Comparison of ENCODE assay signal across 8 cellular contexts in the genomic region with DNA sequence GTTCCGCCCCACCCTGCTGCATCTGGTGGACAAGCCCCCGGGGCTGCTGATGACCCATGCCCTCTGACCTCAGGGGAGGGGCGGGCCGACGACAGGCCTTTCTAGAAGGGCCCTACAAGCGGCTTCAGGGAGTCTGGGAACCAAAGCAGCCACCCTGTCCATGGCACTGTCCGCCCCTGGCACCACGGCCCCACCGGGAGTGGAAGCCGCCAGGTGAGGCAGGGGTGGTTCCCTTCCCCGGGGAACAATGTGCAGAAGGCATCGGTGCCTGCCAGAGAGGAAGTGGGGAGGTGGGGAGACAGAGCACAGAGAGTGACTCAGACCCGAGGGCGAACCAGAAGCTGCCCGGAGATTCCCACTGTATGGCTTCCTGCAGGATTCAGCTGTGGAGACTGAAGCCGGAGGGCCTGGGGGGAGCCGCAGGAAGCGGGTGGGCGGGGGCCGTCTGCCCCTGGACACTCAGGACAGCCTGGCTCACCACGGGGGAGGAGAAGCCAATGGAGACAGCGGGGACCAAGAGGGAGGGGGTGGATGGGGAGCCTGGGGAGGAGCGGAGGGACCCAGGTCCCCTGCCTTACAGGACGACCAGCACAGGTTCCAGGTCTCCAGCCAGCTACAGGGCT.
DNase-seq lines count a peak whose midpoint lies in the region; ATAC-seq lines count a peak whose summit lies in the region.

No MANE protein-coding gene starts in this region.

- H3K27me3 Mint-ChIP-seq in naive thymus-derived CD4-positive, alpha-beta T cell, result peaks cover 47 to 78% (median 68%) of the 10 kb centered on the region in 5 donors
- H3K27me3 Mint-ChIP-seq in stimulated activated memory B cell treated with anti-CD40 and anti-IgM and Interleukin-4, amounts not matched to agents 10 μg/mL and 1 μg/mL and 100 μg/mL, for 72 hours, result peaks cover 82% of the 10 kb centered on the region

- peaks cover 0 to 7% (median 0%) of the 10 kb centered on the region in 11 donors for H3K9me3 Mint-ChIP-seq in naive thymus-derived CD4-positive, alpha-beta T cell
- no peaks in the 10 kb centered on the region for H3K9me3 Mint-ChIP-seq in stimulated activated memory B cell treated with anti-CD40 and anti-IgM and Interleukin-4, amounts not matched to agents 10 μg/mL and 1 μg/mL and 100 μg/mL, for 72 hours

- H3K27ac Mint-ChIP-seq in naive thymus-derived CD4-positive, alpha-beta T cell, result no peak overlapping the region
- no peak overlapping the region for H3K27ac Mint-ChIP-seq in stimulated activated memory B cell treated with anti-CD40 and anti-IgM and Interleukin-4, amounts not matched to agents 10 μg/mL and 1 μg/mL and 100 μg/mL, for 72 hours

- H3K27ac ChIP-seq in naive thymus-derived CD4-positive, alpha-beta T cell (ENCODE audit: low read depth, low read length), result no peak overlapping the region

- peak overlapping the region in 6 of 10 donors; percentile 26 to 77 (median 51) for H3K4me3 Mint-ChIP-seq in naive thymus-derived CD4-positive, alpha-beta T cell
- H3K4me3 Mint-ChIP-seq in stimulated activated memory B cell treated with anti-CD40 and anti-IgM and Interleukin-4, amounts not matched to agents 10 μg/mL and 1 μg/mL and 100 μg/mL, for 72 hours, result no peak overlapping the region

- no peak for ATAC-seq in naive thymus-derived CD4-positive, alpha-beta T cell
- no peak for ATAC-seq in HG03280 (IDR thresholded peaks at IDR 0.05; ENCODE audit: unreplicated experiment)
- ATAC-seq in GM18909 (IDR thresholded peaks at IDR 0.05; ENCODE audit: poor library complexity, unreplicated experiment), result no peak
- ATAC-seq in stimulated activated memory B cell treated with anti-CD40 and anti-IgM and Interleukin-4, amounts not matched to agents 10 μg/mL and 1 μg/mL and 100 μg/mL, for 72 hours, result no peak

- H3K36me3 ChIP-seq in naive thymus-derived CD4-positive, alpha-beta T cell (ENCODE audit: control insufficient read depth in 2 of 3, insufficient read depth in 3 of 3, low read length in 3 of 3), result no peaks in the 10 kb centered on the region

- CTCF ChIA-PET in naive thymus-derived CD4-positive, alpha-beta T cell (lab: Charles Lee), result no interaction called here

- H3K4me3 ChIP-seq in naive thymus-derived CD4-positive, alpha-beta T cell (ENCODE audit: low read length), result no peak overlapping the region

- peaks cover 4 to 18% (median 14%) of the 10 kb centered on the region in 7 donors for H3K4me1 Mint-ChIP-seq in naive thymus-derived CD4-positive, alpha-beta T cell
- H3K4me1 Mint-ChIP-seq in stimulated activated memory B cell treated with anti-CD40 and anti-IgM and Interleukin-4, amounts not matched to agents 10 μg/mL and 1 μg/mL and 100 μg/mL, for 72 hours, result peaks cover 14% of the 10 kb centered on the region

- no peaks in the 10 kb centered on the region for H3K9me3 ChIP-seq in naive thymus-derived CD4-positive, alpha-beta T cell (ENCODE audit: control insufficient read depth in 2 of 3, low read length in 3 of 3)

- DNase-seq in CD1c-positive myeloid dendritic cell (ENCODE audit: extremely low spot score) (peak; percentile 20), HS-5 (ENCODE audit: low read depth) (peak; percentile 43), dermis blood vessel endothelial cell (peak; percentile 77), NOMO-1 treated with DMSO at 0.1 percent for 48 hours (lab: John Stamatoyannopoulos, UW; ENCODE audit: unreplicated experiment) (no peak)
- no peak for DNase-seq in naive thymus-derived CD4-positive, alpha-beta T cell

- H3K36me3 Mint-ChIP-seq in naive thymus-derived CD4-positive, alpha-beta T cell, result peaks cover 0 to 7% (median 0%) of the 10 kb centered on the region in 5 donors
- no peaks in the 10 kb centered on the region for H3K36me3 Mint-ChIP-seq in stimulated activated memory B cell treated with anti-CD40 and anti-IgM and Interleukin-4, amounts not matched to agents 10 μg/mL and 1 μg/mL and 100 μg/mL, for 72 hours

- POLR2A ChIA-PET in naive thymus-derived CD4-positive, alpha-beta T cell (lab: Charles Lee), result no interaction called here

- peaks cover 0 to 8% of the 10 kb centered on the region in 2 donors for H3K27me3 ChIP-seq in naive thymus-derived CD4-positive, alpha-beta T cell (ENCODE audit: control insufficient read depth in 2 of 2, insufficient read depth in 2 of 2, low read length in 2 of 2)

- intact Hi-C loops in naive thymus-derived CD4-positive, alpha-beta T cell (cut with micrococcal nuclease), result loop anchor here in 1 of 2 donors (5.0 kb wide), 1 partner anchor 474 kb away; a partner anchor contains a TSS

- no peaks in the 10 kb centered on the region for H3K4me1 ChIP-seq in naive thymus-derived CD4-positive, alpha-beta T cell (ENCODE audit: control insufficient read depth in 2 of 2, insufficient read depth in 2 of 2, low read length in 2 of 2)

Comparison
In these comparisons a context has a peak if more than half of its experiments do, and no peak if none do; other contexts are left out.
1. DNase-seq: peak in CD1c-positive myeloid dendritic cell (single experiment), HS-5 (single experiment) and dermis blood vessel endothelial cell (single experiment); none in naive thymus-derived CD4-positive, alpha-beta T cell (0 of 9) and NOMO-1 treated with DMSO at 0.1 percent for 48 hours (single experiment).